ENCODE assay signal across 1 cellular context in the genomic region with DNA sequence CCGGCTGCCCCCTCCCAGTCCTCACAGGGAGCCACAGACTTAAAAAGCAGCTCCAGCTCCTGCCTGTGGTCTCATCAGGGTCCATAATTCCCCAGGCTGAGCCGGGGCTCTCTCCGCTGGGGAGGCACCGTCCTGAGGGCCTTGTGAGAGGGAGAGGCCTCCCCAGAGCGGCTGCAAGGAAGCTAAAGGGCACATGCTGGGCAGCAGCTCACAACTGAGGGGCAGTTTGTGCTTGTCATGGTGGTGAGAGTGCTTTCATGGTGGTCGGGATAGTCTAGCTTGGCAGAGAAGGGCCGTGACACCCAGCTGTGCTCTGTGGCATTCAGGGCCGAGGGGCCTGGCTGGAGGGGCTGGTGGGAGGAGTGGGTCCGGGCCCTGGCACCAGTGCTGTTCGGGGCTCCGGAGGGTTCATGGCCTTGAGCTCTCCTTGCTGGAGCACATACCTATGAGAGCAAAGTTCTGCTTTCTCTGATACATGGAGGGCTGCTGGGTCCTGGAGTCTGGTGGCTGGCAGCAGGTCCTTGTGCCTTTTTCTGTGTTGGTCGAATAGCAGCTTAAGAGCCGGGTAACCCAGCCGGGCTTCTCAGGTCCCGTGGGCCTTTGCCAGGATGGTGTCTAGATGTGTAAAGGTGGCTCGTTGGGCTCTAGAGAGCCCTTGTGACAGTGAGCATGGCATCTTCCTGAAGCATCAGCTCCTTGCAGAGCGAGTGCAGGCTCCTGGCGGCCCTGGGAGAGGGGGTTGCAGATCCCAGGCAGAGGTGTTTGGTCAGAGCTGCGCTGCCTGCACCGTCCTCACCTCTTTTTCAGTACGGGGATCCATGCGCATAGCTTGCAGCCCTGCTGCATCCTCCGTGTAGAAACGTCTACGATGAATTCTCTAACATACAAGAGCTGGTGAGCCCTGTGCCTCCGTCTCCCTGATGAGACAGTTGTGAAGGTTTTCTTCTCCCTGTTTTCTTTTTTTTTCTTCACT.
TF ChIP-seq lines count a peak whose summit lies in the region.

No MANE protein-coding gene starts in this region.

TF ChIP-seq in HepG2, 621 proteins besides CTCF, POLR2A, EP300 and RAD21 (continued from another document and continues in another):
- peak; percentile 69 for TF ChIP-seq ZNF263 (CRISPR knock-in tag; IDR thresholded peaks at IDR 0.05)
- TF ChIP-seq ZSCAN21 (CRISPR knock-in tag; IDR thresholded peaks at IDR 0.05; ENCODE audit: borderline replicate concordance), result no peak
- TF ChIP-seq, protein P1, sequence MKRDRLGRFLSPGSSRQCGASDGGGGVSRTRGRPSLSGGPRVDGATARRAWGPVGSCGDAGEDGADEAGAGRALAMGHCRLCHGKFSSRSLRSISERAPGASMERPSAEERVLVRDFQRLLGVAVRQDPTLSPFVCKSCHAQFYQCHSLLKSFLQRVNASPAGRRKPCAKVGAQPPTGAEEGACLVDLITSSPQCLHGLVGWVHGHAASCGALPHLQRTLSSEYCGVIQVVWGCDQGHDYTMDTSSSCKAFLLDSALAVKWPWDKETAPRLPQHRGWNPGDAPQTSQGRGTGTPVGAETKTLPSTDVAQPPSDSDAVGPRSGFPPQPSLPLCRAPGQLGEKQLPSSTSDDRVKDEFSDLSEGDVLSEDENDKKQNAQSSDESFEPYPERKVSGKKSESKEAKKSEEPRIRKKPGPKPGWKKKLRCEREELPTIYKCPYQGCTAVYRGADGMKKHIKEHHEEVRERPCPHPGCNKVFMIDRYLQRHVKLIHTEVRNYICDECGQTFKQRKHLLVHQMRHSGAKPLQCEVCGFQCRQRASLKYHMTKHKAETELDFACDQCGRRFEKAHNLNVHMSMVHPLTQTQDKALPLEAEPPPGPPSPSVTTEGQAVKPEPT (CRISPR knock-in tag; IDR thresholded peaks at IDR 0.05; ENCODE audit: low read depth), result no peak
- TF ChIP-seq GATAD2A (CRISPR knock-in tag; IDR thresholded peaks at IDR 0.05), result peak; percentile 60; the same call in 1 of the 2 replicates
- TF ChIP-seq MEF2D (CRISPR knock-in tag; IDR thresholded peaks at IDR 0.05), result peak; percentile 24; the same call in 1 of the 2 replicates
- TF ChIP-seq ATF7 (IDR thresholded peaks at IDR 0.05), result no peak
- TF ChIP-seq ATF7 (CRISPR knock-in tag; IDR thresholded peaks at IDR 0.05), result no peak
- no peak for TF ChIP-seq GABPA (IDR thresholded peaks at IDR 0.05; ENCODE audit: low read depth, low read length)
- TF ChIP-seq GABPA (CRISPR knock-in tag; IDR thresholded peaks at IDR 0.05; ENCODE audit: low read depth), result no peak
- TF ChIP-seq, protein P2, sequence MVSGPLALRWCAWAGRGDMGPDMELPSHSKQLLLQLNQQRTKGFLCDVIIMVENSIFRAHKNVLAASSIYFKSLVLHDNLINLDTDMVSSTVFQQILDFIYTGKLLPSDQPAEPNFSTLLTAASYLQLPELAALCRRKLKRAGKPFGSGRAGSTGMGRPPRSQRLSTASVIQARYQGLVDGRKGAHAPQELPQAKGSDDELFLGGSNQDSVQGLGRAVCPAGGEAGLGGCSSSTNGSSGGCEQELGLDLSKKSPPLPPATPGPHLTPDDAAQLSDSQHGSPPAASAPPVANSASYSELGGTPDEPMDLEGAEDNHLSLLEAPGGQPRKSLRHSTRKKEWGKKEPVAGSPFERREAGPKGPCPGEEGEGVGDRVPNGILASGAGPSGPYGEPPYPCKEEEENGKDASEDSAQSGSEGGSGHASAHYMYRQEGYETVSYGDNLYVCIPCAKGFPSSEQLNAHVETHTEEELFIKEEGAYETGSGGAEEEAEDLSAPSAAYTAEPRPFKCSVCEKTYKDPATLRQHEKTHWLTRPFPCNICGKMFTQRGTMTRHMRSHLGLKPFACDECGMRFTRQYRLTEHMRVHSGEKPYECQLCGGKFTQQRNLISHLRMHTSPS (CRISPR knock-in tag; IDR thresholded peaks at IDR 0.05; ENCODE audit: low read depth), result peak; percentile 93
- TF ChIP-seq TAF1 (CRISPR knock-in tag; IDR thresholded peaks at IDR 0.05), result no peak
- no peak for TF ChIP-seq ZSCAN30 (CRISPR knock-in tag; IDR thresholded peaks at IDR 0.05)
- TF ChIP-seq, protein P3, sequence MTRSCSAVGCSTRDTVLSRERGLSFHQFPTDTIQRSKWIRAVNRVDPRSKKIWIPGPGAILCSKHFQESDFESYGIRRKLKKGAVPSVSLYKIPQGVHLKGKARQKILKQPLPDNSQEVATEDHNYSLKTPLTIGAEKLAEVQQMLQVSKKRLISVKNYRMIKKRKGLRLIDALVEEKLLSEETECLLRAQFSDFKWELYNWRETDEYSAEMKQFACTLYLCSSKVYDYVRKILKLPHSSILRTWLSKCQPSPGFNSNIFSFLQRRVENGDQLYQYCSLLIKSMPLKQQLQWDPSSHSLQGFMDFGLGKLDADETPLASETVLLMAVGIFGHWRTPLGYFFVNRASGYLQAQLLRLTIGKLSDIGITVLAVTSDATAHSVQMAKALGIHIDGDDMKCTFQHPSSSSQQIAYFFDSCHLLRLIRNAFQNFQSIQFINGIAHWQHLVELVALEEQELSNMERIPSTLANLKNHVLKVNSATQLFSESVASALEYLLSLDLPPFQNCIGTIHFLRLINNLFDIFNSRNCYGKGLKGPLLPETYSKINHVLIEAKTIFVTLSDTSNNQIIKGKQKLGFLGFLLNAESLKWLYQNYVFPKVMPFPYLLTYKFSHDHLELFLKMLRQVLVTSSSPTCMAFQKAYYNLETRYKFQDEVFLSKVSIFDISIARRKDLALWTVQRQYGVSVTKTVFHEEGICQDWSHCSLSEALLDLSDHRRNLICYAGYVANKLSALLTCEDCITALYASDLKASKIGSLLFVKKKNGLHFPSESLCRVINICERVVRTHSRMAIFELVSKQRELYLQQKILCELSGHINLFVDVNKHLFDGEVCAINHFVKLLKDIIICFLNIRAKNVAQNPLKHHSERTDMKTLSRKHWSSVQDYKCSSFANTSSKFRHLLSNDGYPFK (CRISPR knock-in tag; IDR thresholded peaks at IDR 0.05; ENCODE audit: borderline replicate concordance), result no peak
- TF ChIP-seq PHB2 (IDR thresholded peaks at IDR 0.05; ENCODE audit: partially characterized antibody), result no peak
- TF ChIP-seq TEAD3 (CRISPR knock-in tag; optimal IDR thresholded peaks at IDR 0.05; ENCODE audit: borderline replicate concordance), result peak; percentile 68
- TF ChIP-seq, protein P4, sequence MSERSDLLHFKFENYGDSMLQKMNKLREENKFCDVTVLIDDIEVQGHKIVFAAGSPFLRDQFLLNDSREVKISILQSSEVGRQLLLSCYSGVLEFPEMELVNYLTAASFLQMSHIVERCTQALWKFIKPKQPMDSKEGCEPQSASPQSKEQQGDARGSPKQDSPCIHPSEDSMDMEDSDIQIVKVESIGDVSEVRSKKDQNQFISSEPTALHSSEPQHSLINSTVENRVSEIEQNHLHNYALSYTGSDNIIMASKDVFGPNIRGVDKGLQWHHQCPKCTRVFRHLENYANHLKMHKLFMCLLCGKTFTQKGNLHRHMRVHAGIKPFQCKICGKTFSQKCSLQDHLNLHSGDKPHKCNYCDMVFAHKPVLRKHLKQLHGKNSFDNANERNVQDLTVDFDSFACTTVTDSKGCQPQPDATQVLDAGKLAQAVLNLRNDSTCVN (CRISPR knock-in tag; IDR thresholded peaks at IDR 0.05; ENCODE audit: borderline replicate concordance), result 0 out of 2 replicates have a peak, but pooled peaks have one; percentile 31
- TF ChIP-seq, protein P5, sequence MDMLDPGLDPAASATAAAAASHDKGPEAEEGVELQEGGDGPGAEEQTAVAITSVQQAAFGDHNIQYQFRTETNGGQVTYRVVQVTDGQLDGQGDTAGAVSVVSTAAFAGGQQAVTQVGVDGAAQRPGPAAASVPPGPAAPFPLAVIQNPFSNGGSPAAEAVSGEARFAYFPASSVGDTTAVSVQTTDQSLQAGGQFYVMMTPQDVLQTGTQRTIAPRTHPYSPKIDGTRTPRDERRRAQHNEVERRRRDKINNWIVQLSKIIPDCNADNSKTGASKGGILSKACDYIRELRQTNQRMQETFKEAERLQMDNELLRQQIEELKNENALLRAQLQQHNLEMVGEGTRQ (IDR thresholded peaks at IDR 0.05; ENCODE audit: low read depth, low read length), result no peak
- TF ChIP-seq, protein P5 (CRISPR knock-in tag; IDR thresholded peaks at IDR 0.05; ENCODE audit: borderline replicate concordance), result no peak
- no peak for TF ChIP-seq ATF7-NPFF (CRISPR knock-in tag; IDR thresholded peaks at IDR 0.05; ENCODE audit: low read depth)
- no peak for TF ChIP-seq RELA (CRISPR knock-in tag; IDR thresholded peaks at IDR 0.05)
- 0 out of 2 replicates have a peak, but pooled peaks have one; percentile 54 for TF ChIP-seq ZNF878 (CRISPR knock-in tag; IDR thresholded peaks at IDR 0.05)
- no peak for TF ChIP-seq ZNF839 (CRISPR knock-in tag; IDR thresholded peaks at IDR 0.05; ENCODE audit: borderline replicate concordance)
- TF ChIP-seq MAFG (CRISPR knock-in tag; IDR thresholded peaks at IDR 0.05), result no peak
- TF ChIP-seq, protein P6, sequence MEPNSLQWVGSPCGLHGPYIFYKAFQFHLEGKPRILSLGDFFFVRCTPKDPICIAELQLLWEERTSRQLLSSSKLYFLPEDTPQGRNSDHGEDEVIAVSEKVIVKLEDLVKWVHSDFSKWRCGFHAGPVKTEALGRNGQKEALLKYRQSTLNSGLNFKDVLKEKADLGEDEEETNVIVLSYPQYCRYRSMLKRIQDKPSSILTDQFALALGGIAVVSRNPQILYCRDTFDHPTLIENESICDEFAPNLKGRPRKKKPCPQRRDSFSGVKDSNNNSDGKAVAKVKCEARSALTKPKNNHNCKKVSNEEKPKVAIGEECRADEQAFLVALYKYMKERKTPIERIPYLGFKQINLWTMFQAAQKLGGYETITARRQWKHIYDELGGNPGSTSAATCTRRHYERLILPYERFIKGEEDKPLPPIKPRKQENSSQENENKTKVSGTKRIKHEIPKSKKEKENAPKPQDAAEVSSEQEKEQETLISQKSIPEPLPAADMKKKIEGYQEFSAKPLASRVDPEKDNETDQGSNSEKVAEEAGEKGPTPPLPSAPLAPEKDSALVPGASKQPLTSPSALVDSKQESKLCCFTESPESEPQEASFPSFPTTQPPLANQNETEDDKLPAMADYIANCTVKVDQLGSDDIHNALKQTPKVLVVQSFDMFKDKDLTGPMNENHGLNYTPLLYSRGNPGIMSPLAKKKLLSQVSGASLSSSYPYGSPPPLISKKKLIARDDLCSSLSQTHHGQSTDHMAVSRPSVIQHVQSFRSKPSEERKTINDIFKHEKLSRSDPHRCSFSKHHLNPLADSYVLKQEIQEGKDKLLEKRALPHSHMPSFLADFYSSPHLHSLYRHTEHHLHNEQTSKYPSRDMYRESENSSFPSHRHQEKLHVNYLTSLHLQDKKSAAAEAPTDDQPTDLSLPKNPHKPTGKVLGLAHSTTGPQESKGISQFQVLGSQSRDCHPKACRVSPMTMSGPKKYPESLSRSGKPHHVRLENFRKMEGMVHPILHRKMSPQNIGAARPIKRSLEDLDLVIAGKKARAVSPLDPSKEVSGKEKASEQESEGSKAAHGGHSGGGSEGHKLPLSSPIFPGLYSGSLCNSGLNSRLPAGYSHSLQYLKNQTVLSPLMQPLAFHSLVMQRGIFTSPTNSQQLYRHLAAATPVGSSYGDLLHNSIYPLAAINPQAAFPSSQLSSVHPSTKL (CRISPR knock-in tag; IDR thresholded peaks at IDR 0.05), result peak; percentile 30; the same call in 1 of the 2 replicates
- peak; percentile 35; the same call in 1 of the 2 replicates for TF ChIP-seq ZFX (CRISPR knock-in tag; IDR thresholded peaks at IDR 0.05; ENCODE audit: low read depth)
- TF ChIP-seq SMAD1 (CRISPR knock-in tag; IDR thresholded peaks at IDR 0.05; ENCODE audit: borderline replicate concordance, low read depth), result no peak
- 0 out of 2 replicates have a peak, but pooled peaks have one; percentile 28 for TF ChIP-seq RFXAP (CRISPR knock-in tag; IDR thresholded peaks at IDR 0.05; ENCODE audit: borderline replicate concordance)
- TF ChIP-seq, protein P7, sequence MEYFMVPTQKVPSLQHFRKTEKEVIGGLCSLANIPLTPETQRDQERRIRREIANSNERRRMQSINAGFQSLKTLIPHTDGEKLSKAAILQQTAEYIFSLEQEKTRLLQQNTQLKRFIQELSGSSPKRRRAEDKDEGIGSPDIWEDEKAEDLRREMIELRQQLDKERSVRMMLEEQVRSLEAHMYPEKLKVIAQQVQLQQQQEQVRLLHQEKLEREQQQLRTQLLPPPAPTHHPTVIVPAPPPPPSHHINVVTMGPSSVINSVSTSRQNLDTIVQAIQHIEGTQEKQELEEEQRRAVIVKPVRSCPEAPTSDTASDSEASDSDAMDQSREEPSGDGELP (IDR thresholded peaks at IDR 0.05; ENCODE audit: borderline replicate concordance, low read depth), result peak; percentile 40; the same call in 1 of the 2 replicates
- TF ChIP-seq HNRNPUL1 (IDR thresholded peaks at IDR 0.05; ENCODE audit: low read depth, low read length), result no peak
- 0 out of 2 replicates have a peak, but pooled peaks have one; percentile 43 for TF ChIP-seq MED1 (CRISPR knock-in tag; IDR thresholded peaks at IDR 0.05)
- TF ChIP-seq, protein P8, sequence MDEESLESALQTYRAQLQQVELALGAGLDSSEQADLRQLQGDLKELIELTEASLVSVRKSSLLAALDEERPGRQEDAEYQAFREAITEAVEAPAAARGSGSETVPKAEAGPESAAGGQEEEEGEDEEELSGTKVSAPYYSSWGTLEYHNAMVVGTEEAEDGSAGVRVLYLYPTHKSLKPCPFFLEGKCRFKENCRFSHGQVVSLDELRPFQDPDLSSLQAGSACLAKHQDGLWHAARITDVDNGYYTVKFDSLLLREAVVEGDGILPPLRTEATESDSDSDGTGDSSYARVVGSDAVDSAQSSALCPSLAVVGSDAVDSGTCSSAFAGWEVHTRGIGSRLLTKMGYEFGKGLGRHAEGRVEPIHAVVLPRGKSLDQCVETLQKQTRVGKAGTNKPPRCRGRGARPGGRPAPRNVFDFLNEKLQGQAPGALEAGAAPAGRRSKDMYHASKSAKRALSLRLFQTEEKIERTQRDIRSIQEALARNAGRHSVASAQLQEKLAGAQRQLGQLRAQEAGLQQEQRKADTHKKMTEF (CRISPR knock-in tag; IDR thresholded peaks at IDR 0.05), result no peak
- TF ChIP-seq MED8 (CRISPR knock-in tag; IDR thresholded peaks at IDR 0.05; ENCODE audit: insufficient replicate concordance), result no peak
- no peak for TF ChIP-seq MTF1 (CRISPR knock-in tag; IDR thresholded peaks at IDR 0.05)
- no peak for TF ChIP-seq GPN1 (CRISPR knock-in tag; IDR thresholded peaks at IDR 0.05; ENCODE audit: borderline replicate concordance)
- peak; percentile 73; the same call in 1 of the 2 replicates for TF ChIP-seq HOXA3 (CRISPR knock-in tag; IDR thresholded peaks at IDR 0.05)
- TF ChIP-seq, protein P9, sequence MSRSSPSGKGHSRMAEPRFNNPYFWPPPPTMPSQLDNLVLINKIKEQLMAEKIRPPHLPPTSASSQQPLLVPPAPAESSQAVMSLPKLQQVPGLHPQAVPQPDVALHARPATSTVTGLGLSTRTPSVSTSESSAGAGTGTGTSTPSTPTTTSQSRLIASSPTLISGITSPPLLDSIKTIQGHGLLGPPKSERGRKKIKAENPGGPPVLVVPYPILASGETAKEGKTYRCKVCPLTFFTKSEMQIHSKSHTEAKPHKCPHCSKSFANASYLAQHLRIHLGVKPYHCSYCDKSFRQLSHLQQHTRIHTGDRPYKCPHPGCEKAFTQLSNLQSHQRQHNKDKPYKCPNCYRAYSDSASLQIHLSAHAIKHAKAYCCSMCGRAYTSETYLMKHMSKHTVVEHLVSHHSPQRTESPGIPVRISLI (CRISPR knock-in tag; IDR thresholded peaks at IDR 0.05; ENCODE audit: borderline replicate concordance), result no peak
- TF ChIP-seq STAT5B (CRISPR knock-in tag; IDR thresholded peaks at IDR 0.05), result no peak
- TF ChIP-seq TEAD2 (CRISPR knock-in tag; IDR thresholded peaks at IDR 0.05), result no peak
- TF ChIP-seq GTF2F1 (IDR thresholded peaks at IDR 0.05; ENCODE audit: low read length), result no peak
- TF ChIP-seq ZNF205 (CRISPR knock-in tag; IDR thresholded peaks at IDR 0.05), result no peak
